21 cellular contexts compared by ENCODE assay signal in the genomic region with DNA sequence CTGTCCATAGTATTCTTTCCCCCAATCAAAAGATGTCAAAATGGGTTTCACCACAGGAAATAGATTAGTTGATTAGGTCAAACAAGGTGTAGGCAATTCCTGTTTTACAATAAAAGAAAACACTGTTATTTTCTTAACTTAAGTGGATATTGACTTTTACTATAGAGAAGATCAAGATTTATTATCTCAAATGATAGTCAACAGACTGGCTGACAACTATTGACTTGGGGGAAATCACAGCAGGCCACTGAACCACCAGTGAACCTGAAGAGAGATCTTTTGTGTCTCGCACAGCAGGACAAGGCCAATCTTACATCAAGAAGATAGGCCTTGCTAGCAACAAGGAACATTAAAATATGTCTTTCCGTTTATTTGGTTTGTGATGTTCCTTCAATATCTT.
"Had no signal": no experiment of that assay in that cellular context is flagged by ENCODE, and none has a peak within 500 bp of the region (broad histone marks: within the 10 kb centered on the region; RNA-seq: fewer than 3 reads in every experiment).

No MANE protein-coding gene starts in this region.

- H3K9me3 Mint-ChIP-seq: dendritic cell treated with granulocyte-macrophage colony-stimulating factor and Interleukin-4, amounts not matched to agents 40 ng/mL and 50 ng/mL, for 4 days; type B pancreatic cell had no signal

- H3K27ac Mint-ChIP-seq: activated CD4-positive, alpha-beta memory T cell treated with anti-CD3 and anti-CD28 coated beads, Interleukin-2, amount 10 ng/mL, durations not matched to agents 7 days and 5 days; activated CD4-positive, alpha-beta T cell treated with anti-CD3 and anti-CD28 coated beads for 36 hours; activated CD8-positive, alpha-beta memory T cell treated with anti-CD3 and anti-CD28 coated beads, Interleukin-2, amount 10 ng/mL, durations not matched to agents 7 days and 5 days; activated naive CD8-positive, alpha-beta T cell treated with anti-CD3 and anti-CD28 coated beads for 36 hours; dendritic cell treated with granulocyte-macrophage colony-stimulating factor and Interleukin-4, amounts not matched to agents 40 ng/mL and 50 ng/mL, for 4 days; natural killer cell; stimulated activated effector memory CD8-positive, alpha-beta T cell treated with anti-CD3 and anti-CD28 coated beads, Interleukin-12 subunit alpha, Interleukin-12 subunit beta, amount 100 ng/mL, for 72 hours; type B pancreatic cell had no signal

- H3K27me3 Mint-ChIP-seq: activated CD4-positive, alpha-beta memory T cell treated with anti-CD3 and anti-CD28 coated beads, Interleukin-2, amount 10 ng/mL, durations not matched to agents 7 days and 5 days; activated CD4-positive, alpha-beta T cell treated with anti-CD3 and anti-CD28 coated beads for 36 hours; activated CD8-positive, alpha-beta memory T cell treated with anti-CD3 and anti-CD28 coated beads, Interleukin-2, amount 10 ng/mL, durations not matched to agents 7 days and 5 days; activated naive CD8-positive, alpha-beta T cell treated with anti-CD3 and anti-CD28 coated beads for 36 hours; dendritic cell treated with granulocyte-macrophage colony-stimulating factor and Interleukin-4, amounts not matched to agents 40 ng/mL and 50 ng/mL, for 4 days; type B pancreatic cell had no signal

- ATAC-seq: activated CD4-positive, alpha-beta T cell treated with anti-CD3 and anti-CD28 coated beads for 36 hours; activated CD8-positive, alpha-beta memory T cell treated with anti-CD3 and anti-CD28 coated beads, Interleukin-2, amount 10 ng/mL, durations not matched to agents 7 days and 5 days; gastroesophageal sphincter; heart left ventricle; natural killer cell; stimulated activated effector memory CD8-positive, alpha-beta T cell treated with anti-CD3 and anti-CD28 coated beads, Interleukin-12 subunit alpha, Interleukin-12 subunit beta, amount 100 ng/mL, for 72 hours had no signal

- H3K9me3 ChIP-seq: esophagus muscularis mucosa, gastroesophageal sphincter, heart left ventricle, sigmoid colon, stomach had no signal

- H3K36me3 Mint-ChIP-seq: activated CD8-positive, alpha-beta memory T cell treated with anti-CD3 and anti-CD28 coated beads, Interleukin-2, amount 10 ng/mL, durations not matched to agents 7 days and 5 days; activated naive CD8-positive, alpha-beta T cell treated with anti-CD3 and anti-CD28 coated beads for 36 hours; natural killer cell; stimulated activated effector memory CD8-positive, alpha-beta T cell treated with anti-CD3 and anti-CD28 coated beads, Interleukin-12 subunit alpha, Interleukin-12 subunit beta, amount 100 ng/mL, for 72 hours; type B pancreatic cell had no signal

- FAIRE-seq: endothelial cell of umbilical vein had no signal

- H3K4me1 ChIP-seq: esophagus muscularis mucosa, gastroesophageal sphincter, heart left ventricle, sigmoid colon, stomach had no signal

- H3K27me3 ChIP-seq: cardiac muscle cell, esophagus muscularis mucosa, gastroesophageal sphincter, heart left ventricle, sigmoid colon, stomach had no signal

- DNase-seq: activated CD4-positive, alpha-beta memory T cell treated with anti-CD3 and anti-CD28 coated beads, Interleukin-2, amount 10 ng/mL, durations not matched to agents 7 days and 5 days; activated CD4-positive, alpha-beta T cell treated with anti-CD3 and anti-CD28 coated beads for 36 hours; activated CD8-positive, alpha-beta memory T cell treated with anti-CD3 and anti-CD28 coated beads, Interleukin-2, amount 10 ng/mL, durations not matched to agents 7 days and 5 days; activated naive CD4-positive, alpha-beta T cell; activated naive CD8-positive, alpha-beta T cell treated with anti-CD3 and anti-CD28 coated beads for 36 hours; amniotic stem cell; effector CD8-positive, alpha-beta T cell; heart left ventricle; natural killer cell; nucleus accumbens; sigmoid colon; stimulated activated CD4-positive, alpha-beta T cell treated with anti-CD3 and anti-CD28 coated beads, Interleukin-4, amount 100 ng/mL, for 24 hours; stomach; T-helper 2 cell had no signal

- H3K4me3 ChIP-seq: cardiac muscle cell, esophagus muscularis mucosa, gastroesophageal sphincter, heart left ventricle, sigmoid colon, stomach had no signal

- H3K4me3 Mint-ChIP-seq: activated CD4-positive, alpha-beta memory T cell treated with anti-CD3 and anti-CD28 coated beads, Interleukin-2, amount 10 ng/mL, durations not matched to agents 7 days and 5 days; activated CD4-positive, alpha-beta T cell treated with anti-CD3 and anti-CD28 coated beads for 36 hours; activated CD8-positive, alpha-beta memory T cell treated with anti-CD3 and anti-CD28 coated beads, Interleukin-2, amount 10 ng/mL, durations not matched to agents 7 days and 5 days; activated naive CD8-positive, alpha-beta T cell treated with anti-CD3 and anti-CD28 coated beads for 36 hours; dendritic cell treated with granulocyte-macrophage colony-stimulating factor and Interleukin-4, amounts not matched to agents 40 ng/mL and 50 ng/mL, for 4 days; natural killer cell; stimulated activated effector memory CD8-positive, alpha-beta T cell treated with anti-CD3 and anti-CD28 coated beads, Interleukin-12 subunit alpha, Interleukin-12 subunit beta, amount 100 ng/mL, for 72 hours; type B pancreatic cell had no signal

- H3K4me1 Mint-ChIP-seq: activated CD4-positive, alpha-beta memory T cell treated with anti-CD3 and anti-CD28 coated beads, Interleukin-2, amount 10 ng/mL, durations not matched to agents 7 days and 5 days; activated CD4-positive, alpha-beta T cell treated with anti-CD3 and anti-CD28 coated beads for 36 hours; activated CD8-positive, alpha-beta memory T cell treated with anti-CD3 and anti-CD28 coated beads, Interleukin-2, amount 10 ng/mL, durations not matched to agents 7 days and 5 days; activated naive CD8-positive, alpha-beta T cell treated with anti-CD3 and anti-CD28 coated beads for 36 hours; natural killer cell; stimulated activated effector memory CD8-positive, alpha-beta T cell treated with anti-CD3 and anti-CD28 coated beads, Interleukin-12 subunit alpha, Interleukin-12 subunit beta, amount 100 ng/mL, for 72 hours had no signal

- H3K27ac ChIP-seq: cardiac muscle cell, esophagus muscularis mucosa, gastroesophageal sphincter, heart left ventricle, sigmoid colon, stomach had no signal

- H3K36me3 ChIP-seq: cardiac muscle cell, esophagus muscularis mucosa, gastroesophageal sphincter, heart left ventricle, sigmoid colon, stomach had no signal
